Comparison of ENCODE assay signal across 22 cellular contexts in genomic region chr3:175980731-175981130, GRCh38.
DNase-seq lines count a peak whose midpoint lies in the region; ATAC-seq and TF ChIP-seq lines count a peak whose summit lies in the region.
"Had no signal": no experiment of that assay in that cellular context is flagged by ENCODE, and none has a peak within 500 bp of the region (broad histone marks: within the 10 kb centered on the region; RNA-seq: fewer than 3 reads in every experiment).

No MANE protein-coding gene starts in this region.

- no peaks in the 10 kb centered on the region for H3K27me3 ChIP-seq in ACC112 (ENCODE audit: insufficient read depth, low read length)
- no peaks in the 10 kb centered on the region for H3K27me3 ChIP-seq in prostate gland (replicated peaks; ENCODE audit: insufficient read depth)

- DNase-seq in GM03348 (ENCODE audit: low spot score) (peak; percentile 54), choroid plexus epithelial cell (ENCODE audit: low read depth) (peak; percentile 15), iris pigment epithelial cell (ENCODE audit: low read depth) (peak; percentile 5), substantia nigra (lab: John Stamatoyannopoulos, UW) (no peak), NCI-H2081 treated with DMSO at 0.1 percent for 48 hours (lab: John Stamatoyannopoulos, UW) (no peak), prostate gland (ENCODE audit: low spot score) (no peak)
- DNase-seq: AML-193; Caco-2; CD4-positive, CD25-positive, alpha-beta regulatory T cell; DMS153; EL; HFFc6; Kasumi-1; MM.1S; NCI-H1092 treated with DMSO at 0.1 percent for 48 hours; NCI-H1694; NCI-H69; NK-92 treated with Interleukin-12 subunit alpha and Interleukin-12 subunit beta, amount 100 ng/mL, for 24 hours; RPMI8226 had no signal

- no peaks in the 10 kb centered on the region for H3K79me2 ChIP-seq in ACC112 (ENCODE audit: control insufficient read depth, insufficient read depth, low read length, unreplicated experiment)

- H3K4me1 ChIP-seq in ACC112 (ENCODE audit: control insufficient read depth, insufficient read depth, low read length, unreplicated experiment), result no peaks in the 10 kb centered on the region
- no peaks in the 10 kb centered on the region for H3K4me1 ChIP-seq in prostate gland (replicated peaks)
- H3K4me1 ChIP-seq: Caco-2 had no signal

- WGBS in prostate gland, result 51% methylated on average over 2 of the region's 2 CpGs

- no peaks in the 10 kb centered on the region for H3K9me3 ChIP-seq in prostate gland
- H3K9me3 ChIP-seq: Caco-2 had no signal

- intact Hi-C loops in prostate gland (cut with DNase I), result no loop called here

- H3K4me3 ChIP-seq in ACC112 (ENCODE audit: low read depth, low read length) (no peak overlapping the region), choroid plexus epithelial cell (ENCODE audit: low read depth, low read length) (no peak overlapping the region), prostate gland (no peak overlapping the region)

- H3K36me3 ChIP-seq in ACC112 (ENCODE audit: insufficient read depth, low read length), result no peaks in the 10 kb centered on the region
- H3K36me3 ChIP-seq in prostate gland, result no peaks in the 10 kb centered on the region

- H3K27ac ChIP-seq in ACC112 (ENCODE audit: low read depth, low read length) (no peak overlapping the region), substantia nigra (ENCODE audit: low read depth, low read length, poor library complexity, severe bottlenecking) (no peak overlapping the region), prostate gland (no peak overlapping the region)
- H3K27ac ChIP-seq: 22Rv1 had no signal

- no peak for TF ChIP-seq POLR2A in prostate gland (IDR thresholded peaks at IDR 0.05)

- no peak for ATAC-seq in activated CD4-positive, CD25-positive, alpha-beta regulatory T cell treated with anti-CD3 and anti-CD28 coated beads, Interleukin-2, amount 50 U/mL, for 24 hours

- H2AFZ ChIP-seq in ACC112 (ENCODE audit: low read length, unreplicated experiment), result peak overlapping the region; percentile 16

- no peak for TF ChIP-seq CTCF in choroid plexus epithelial cell (conservative IDR thresholded peaks at IDR 0.05; ENCODE audit: low read depth, low read length)
- TF ChIP-seq CTCF in prostate gland (IDR thresholded peaks at IDR 0.05), result no peak

Comparison
In these comparisons a context has a peak if more than half of its experiments do, and no peak if none do; other contexts are left out.
1. DNase-seq: peak in GM03348 (single experiment), choroid plexus epithelial cell (single experiment) and iris pigment epithelial cell (single experiment); none in substantia nigra (0 of 49), NCI-H2081 treated with DMSO at 0.1 percent for 48 hours (single experiment) and prostate gland (single experiment).